ENCODE assay signal across 8 cellular contexts in genomic region chr1:89085781-89086180, GRCh38. TPM values are rescaled to one million over a fixed set of nuclear protein-coding genes. Genes with fewer than 3 reads are reported as not detected.
DNase-seq lines count a peak whose midpoint lies in the region; ATAC-seq and TF ChIP-seq lines count a peak whose summit lies in the region.

No MANE protein-coding gene starts in this region.

- H2AFZ ChIP-seq in DND-41 (ENCODE audit: low read depth, low read length) (no peak overlapping the region), parathyroid adenoma (no peak overlapping the region)

- no peaks in the 10 kb centered on the region for H3K36me3 ChIP-seq in DND-41 (ENCODE audit: insufficient read depth, low read length)
- H3K36me3 ChIP-seq in RWPE2 (ENCODE audit: low read depth), result no peaks in the 10 kb centered on the region
- no peaks in the 10 kb centered on the region for H3K36me3 ChIP-seq in parathyroid adenoma (ENCODE audit: control insufficient read depth, insufficient read depth, low read length)

- H4K20me1 ChIP-seq in DND-41 (ENCODE audit: insufficient read depth, low read length), result no peaks in the 10 kb centered on the region

- H3K27ac ChIP-seq in DND-41 (ENCODE audit: low read length), result no peak overlapping the region
- H3K27ac ChIP-seq in RWPE2 (ENCODE audit: poor library complexity, severe bottlenecking), result no peak overlapping the region
- H3K27ac ChIP-seq in parathyroid adenoma, result no peak overlapping the region

- H3K4me2 ChIP-seq in DND-41 (ENCODE audit: insufficient read depth, low read length), result no peak overlapping the region
- H3K4me2 ChIP-seq in parathyroid adenoma (ENCODE audit: low read length), result no peak overlapping the region

- H3K4me1 ChIP-seq in DND-41 (ENCODE audit: insufficient read depth, low read length), result no peaks in the 10 kb centered on the region
- H3K4me1 ChIP-seq in RWPE2 (ENCODE audit: insufficient read depth, poor library complexity, severe bottlenecking), result no peaks in the 10 kb centered on the region
- H3K4me1 ChIP-seq in parathyroid adenoma, result no peaks in the 10 kb centered on the region

- DNase-seq in DND-41 (peak; percentile 63), RWPE2 (ENCODE audit: low spot score) (no peak), dermis blood vessel endothelial cell (peak; percentile 73), mesenteric fat pad (ENCODE audit: low spot score) (no peak), SHP77 treated with DMSO at 0.1 percent for 48 hours (lab: John Stamatoyannopoulos, UW) (no peak)

- H3K27me3 ChIP-seq in DND-41 (ENCODE audit: insufficient read depth, low read length, poor library complexity), result no peaks in the 10 kb centered on the region
- no peaks in the 10 kb centered on the region for H3K27me3 ChIP-seq in RWPE2 (ENCODE audit: insufficient read depth, poor library complexity, severe bottlenecking)
- H3K27me3 ChIP-seq in parathyroid adenoma (ENCODE audit: control insufficient read depth, insufficient read depth, low read length), result no peaks in the 10 kb centered on the region

- H3K79me2 ChIP-seq in DND-41 (ENCODE audit: insufficient read depth, low read length) (no peaks in the 10 kb centered on the region), parathyroid adenoma (no peaks in the 10 kb centered on the region)

- no peak overlapping the region for H3K9ac ChIP-seq in DND-41 (ENCODE audit: low read depth, low read length)
- no peak overlapping the region for H3K9ac ChIP-seq in parathyroid adenoma

- TF ChIP-seq CTCF in DND-41 (IDR thresholded peaks at IDR 0.05; ENCODE audit: borderline replicate concordance, extremely low read depth, low read length, poor library complexity, severe bottlenecking) (peak; percentile 81), RWPE2 (IDR thresholded peaks at IDR 0.05; ENCODE audit: poor library complexity, severe bottlenecking) (peak; percentile 45), parathyroid adenoma (IDR thresholded peaks at IDR 0.05) (peak; percentile 68)

- H3K9me3 ChIP-seq in DND-41 (ENCODE audit: insufficient read depth, low read length, severe bottlenecking) (peaks cover 5% of the 10 kb centered on the region), RWPE2 (ENCODE audit: severe bottlenecking) (no peaks in the 10 kb centered on the region), parathyroid adenoma (ENCODE audit: control insufficient read depth, low read length) (no peaks in the 10 kb centered on the region)

- no peak overlapping the region for H3K4me3 ChIP-seq in DND-41 (ENCODE audit: low read depth in 1 of 2, low read length in 2 of 2)
- H3K4me3 ChIP-seq in RWPE2 (ENCODE audit: severe bottlenecking), result no peak overlapping the region
- no peak overlapping the region for H3K4me3 ChIP-seq in parathyroid adenoma (ENCODE audit: low read depth, low read length)

- peak; percentile 85 for ATAC-seq in DND-41 (ENCODE audit: insufficient read depth, low read depth)
- ATAC-seq in HG02678 (IDR thresholded peaks at IDR 0.05; ENCODE audit: unreplicated experiment), result peak; percentile 70
- no peak for ATAC-seq in RWPE2 (ENCODE audit: low read depth)
- no peak for ATAC-seq in GM19455 (IDR thresholded peaks at IDR 0.05; ENCODE audit: unreplicated experiment)

RNA-seq across cellular contexts. Expression of gene GBP1, which starts 20.8 kb away (rescaled TPM):
- total RNA-seq in dermis blood vessel endothelial cell (24.8 and 27.6 TPM in 2 replicates), mesenteric fat pad (21.5 TPM)

RNA-seq across cellular contexts. Expression of gene GBP2, which starts 40.1 kb away (rescaled TPM):
- total RNA-seq in dermis blood vessel endothelial cell, result 65.9 and 97.0 TPM in 2 replicates
- total RNA-seq in mesenteric fat pad, result 45.9 TPM

Comparison
In these comparisons a context has a peak if more than half of its experiments do, and no peak if none do; other contexts are left out.
1. ATAC-seq: peak in DND-41 (single experiment) and HG02678 (single experiment); none in RWPE2 (single experiment) and GM19455 (single experiment).
2. DNase-seq: peak in DND-41 (single experiment) and dermis blood vessel endothelial cell (single experiment); none in RWPE2 (single experiment), mesenteric fat pad (single experiment) and SHP77 treated with DMSO at 0.1 percent for 48 hours (single experiment).
3. Peak in every context shown above with its lines, with median percentiles within 50 percentile points of each other: CTCF ChIP-seq.